1 cellular context compared by ENCODE assay signal in genomic region chr5:17219431-17219830, GRCh38.
TF ChIP-seq lines count a peak whose summit lies in the region.

No MANE protein-coding gene starts in this region.

TF ChIP-seq in IMR-90, 13 proteins besides CTCF, POLR2A, EP300 and RAD21 (continued from another document):
- TF ChIP-seq MAZ (IDR thresholded peaks at IDR 0.05; ENCODE audit: borderline replicate concordance, low read depth, low read length), result no peak
- TF ChIP-seq CEBPB (IDR thresholded peaks at IDR 0.05; ENCODE audit: low read depth, low read length), result no peak
- TF ChIP-seq CHD1 (IDR thresholded peaks at IDR 0.05; ENCODE audit: low read depth, low read length), result no peak
- TF ChIP-seq ELK1 (IDR thresholded peaks at IDR 0.05; ENCODE audit: borderline replicate concordance, low read depth, low read length), result no peak
- TF ChIP-seq BHLHE40 (IDR thresholded peaks at IDR 0.05; ENCODE audit: low read depth, low read length), result no peak
- TF ChIP-seq RCOR1 (IDR thresholded peaks at IDR 0.05; ENCODE audit: insufficient replicate concordance, low read length), result no peak
- no peak for TF ChIP-seq MXI1 (IDR thresholded peaks at IDR 0.05; ENCODE audit: borderline replicate concordance, low read depth, low read length)
- TF ChIP-seq MAFK (IDR thresholded peaks at IDR 0.05; ENCODE audit: low read depth, low read length), result no peak
- TF ChIP-seq NFE2L2 (IDR thresholded peaks at IDR 0.05; ENCODE audit: low read depth, low read length), result no peak
- TF ChIP-seq SMC3 (IDR thresholded peaks at IDR 0.05; ENCODE audit: low read depth, low read length), result no peak
